ENCODE assay signal across 13 cellular contexts in genomic region chr1:177585492-177586220, GRCh38.
A peak's percentile ranks its signal among the peaks of the same experiment; 100 is the strongest.
DNase-seq lines count a peak whose midpoint lies in the region; ATAC-seq and TF ChIP-seq lines count a peak whose summit lies in the region.
"Had no signal": no experiment of that assay in that cellular context is flagged by ENCODE, and none has a peak within 500 bp of the region (broad histone marks: within the 10 kb centered on the region; RNA-seq: fewer than 3 reads in every experiment).

No MANE protein-coding gene starts in this region.

- H3K4me1 ChIP-seq in Caco-2 (peaks cover 18% of the 10 kb centered on the region), mesodermal cell (ENCODE audit: control insufficient read depth, insufficient read depth, low read length, poor library complexity, severe bottlenecking) (peaks cover 23% of the 10 kb centered on the region)
- H3K4me1 ChIP-seq: right atrium auricular region had no signal

- H3K36me3 ChIP-seq in Caco-2 (ENCODE audit: control insufficient read depth, insufficient read depth, low read length) (no peaks in the 10 kb centered on the region), mesodermal cell (ENCODE audit: control insufficient read depth, insufficient read depth, low read length) (no peaks in the 10 kb centered on the region)
- H3K36me3 ChIP-seq: Peyer's patch, right atrium auricular region, thyroid gland had no signal

- H3K27me3 ChIP-seq in Caco-2 (replicated peaks; ENCODE audit: control insufficient read depth, insufficient read depth, low read length): no peaks in the 10 kb centered on the region
- H3K27me3 ChIP-seq: Peyer's patch, right atrium auricular region, thyroid gland had no signal

- no peak overlapping the region for H3K27ac Mint-ChIP-seq in Caco-2 (ENCODE audit: unreplicated experiment)
- no peak overlapping the region for H3K27ac Mint-ChIP-seq in activated naive CD4-positive, alpha-beta T cell treated with anti-CD3 and anti-CD28 coated beads, Interleukin-2, amount 10 ng/mL, durations not matched to agents 7 days and 5 days
- H3K27ac Mint-ChIP-seq: activated naive CD8-positive, alpha-beta T cell had no signal

- H3K27me3 Mint-ChIP-seq in Caco-2 (ENCODE audit: insufficient read depth, unreplicated experiment): no peaks in the 10 kb centered on the region
- H3K27me3 Mint-ChIP-seq in activated naive CD4-positive, alpha-beta T cell treated with anti-CD3 and anti-CD28 coated beads, Interleukin-2, amount 10 ng/mL, durations not matched to agents 7 days and 5 days: no peaks in the 10 kb centered on the region
- H3K27me3 Mint-ChIP-seq: activated naive CD8-positive, alpha-beta T cell had no signal

- H3K4me3 ChIP-seq in Caco-2 (ENCODE audit: low read depth, low read length) (no peak overlapping the region), LNCaP clone FGC (ENCODE audit: low read depth, low read length) (no peak overlapping the region), mesodermal cell (ENCODE audit: extremely low read depth, insufficient read depth, low read length, poor library complexity, severe bottlenecking) (no peak overlapping the region)
- H3K4me3 ChIP-seq: Peyer's patch, right atrium auricular region, thyroid gland had no signal

- POLR2A ChIA-PET in Caco-2 (lab: Charles Lee): no interaction called here

- TF ChIP-seq CTCF in Caco-2 (IDR thresholded peaks at IDR 0.05; ENCODE audit: insufficient read depth in 1 of 2, low read depth in 1 of 2, low read length in 1 of 2, severe bottlenecking in 1 of 2, unreplicated experiment in 1 of 2): no peak
- no peak for TF ChIP-seq CTCF in LNCaP clone FGC (IDR thresholded peaks at IDR 0.05; ENCODE audit: control insufficient read depth, extremely low read depth, insufficient read depth)

- BruUV-seq in Caco-2 (replicated peaks; lab: Mats Ljungman, UMichigan): no TSS peak

- H3K4me3 Mint-ChIP-seq in Caco-2 (ENCODE audit: unreplicated experiment): no peak overlapping the region
- H3K4me3 Mint-ChIP-seq in activated naive CD4-positive, alpha-beta T cell treated with anti-CD3 and anti-CD28 coated beads, Interleukin-2, amount 10 ng/mL, durations not matched to agents 7 days and 5 days: no peak overlapping the region
- H3K4me3 Mint-ChIP-seq: activated naive CD8-positive, alpha-beta T cell had no signal

- H3K4me1 Mint-ChIP-seq in Caco-2 (ENCODE audit: low read depth, unreplicated experiment): no peaks in the 10 kb centered on the region
- no peaks in the 10 kb centered on the region for H3K4me1 Mint-ChIP-seq in activated naive CD4-positive, alpha-beta T cell treated with anti-CD3 and anti-CD28 coated beads, Interleukin-2, amount 10 ng/mL, durations not matched to agents 7 days and 5 days

- peak overlapping the region; percentile 64 for H3K27ac ChIP-seq in mesodermal cell (ENCODE audit: low read depth, low read length, severe bottlenecking)
- H3K27ac ChIP-seq: right atrium auricular region, thyroid gland had no signal

- H3K9me3 Mint-ChIP-seq in Caco-2 (ENCODE audit: unreplicated experiment): no peaks in the 10 kb centered on the region
- peaks cover 8% of the 10 kb centered on the region for H3K9me3 Mint-ChIP-seq in activated naive CD4-positive, alpha-beta T cell treated with anti-CD3 and anti-CD28 coated beads, Interleukin-2, amount 10 ng/mL, durations not matched to agents 7 days and 5 days

- CTCF ChIA-PET in Caco-2 (lab: Charles Lee): interaction anchor here (0.6 kb wide), 1 partner anchor 1007 kb away, joined by 4 read pairs; no protein-coding TSS in a partner anchor
- CTCF ChIA-PET in activated naive CD4-positive, alpha-beta T cell treated with anti-CD3 and anti-CD28 coated beads, Interleukin-2, amount 10 ng/mL, durations not matched to agents 7 days and 5 days (lab: Charles Lee): no interaction called here

- 82 to 89% methylated on average over 3 of the region's 3 CpGs for WGBS in mesodermal cell (ENCODE audit: insufficient coverage in 2 of 2), 2 experiments

- DNase-seq in Caco-2 (peak; percentile 60 to 70), LNCaP clone FGC (ENCODE audit: low read depth) (peak; percentile 83), SK-N-DZ (ENCODE audit: low spot score) (peak; percentile 21), GM19240 (ENCODE audit: insufficient read length, low spot score) (no peak)
- DNase-seq in activated naive CD4-positive, alpha-beta T cell treated with anti-CD3 and anti-CD28 coated beads, Interleukin-2, amount 10 ng/mL, durations not matched to agents 7 days and 5 days: no peak
- no peak for DNase-seq in activated T-cell treated with anti-CD3 and anti-CD28 coated beads, Interleukin-2, amount 50 U/mL, for 1 hour
- DNase-seq: T1000 had no signal

- H3K36me3 Mint-ChIP-seq in Caco-2 (ENCODE audit: insufficient read depth, unreplicated experiment): no peaks in the 10 kb centered on the region
- H3K36me3 Mint-ChIP-seq in activated naive CD4-positive, alpha-beta T cell treated with anti-CD3 and anti-CD28 coated beads, Interleukin-2, amount 10 ng/mL, durations not matched to agents 7 days and 5 days: no peaks in the 10 kb centered on the region
- H3K36me3 Mint-ChIP-seq: activated naive CD8-positive, alpha-beta T cell had no signal

- intact Hi-C loops in Caco-2 (cut with micrococcal nuclease; ENCODE audit: unreplicated experiment): no loop called here

- no peaks in the 10 kb centered on the region for H3K9me3 ChIP-seq in Caco-2
- H3K9me3 ChIP-seq in mesodermal cell (ENCODE audit: control insufficient read depth, low read length): no peaks in the 10 kb centered on the region
- H3K9me3 ChIP-seq: Peyer's patch, right atrium auricular region, thyroid gland had no signal

- no peak for ATAC-seq in GM21515 (IDR thresholded peaks at IDR 0.05; ENCODE audit: unreplicated experiment)

Comparison
In these comparisons a context has a peak if more than half of its experiments do, and no peak if none do; other contexts are left out.
1. DNase-seq: peak in Caco-2 (2 of 2), LNCaP clone FGC (single experiment) and SK-N-DZ (single experiment); none in activated naive CD4-positive, alpha-beta T cell treated with anti-CD3 and anti-CD28 coated beads, Interleukin-2, amount 10 ng/mL, durations not matched to agents 7 days and 5 days (single experiment), GM19240 (single experiment) and activated T-cell treated with anti-CD3 and anti-CD28 coated beads, Interleukin-2, amount 50 U/mL, for 1 hour (single experiment).